ENCODE assay signal across 9 cellular contexts in the genomic region with DNA sequence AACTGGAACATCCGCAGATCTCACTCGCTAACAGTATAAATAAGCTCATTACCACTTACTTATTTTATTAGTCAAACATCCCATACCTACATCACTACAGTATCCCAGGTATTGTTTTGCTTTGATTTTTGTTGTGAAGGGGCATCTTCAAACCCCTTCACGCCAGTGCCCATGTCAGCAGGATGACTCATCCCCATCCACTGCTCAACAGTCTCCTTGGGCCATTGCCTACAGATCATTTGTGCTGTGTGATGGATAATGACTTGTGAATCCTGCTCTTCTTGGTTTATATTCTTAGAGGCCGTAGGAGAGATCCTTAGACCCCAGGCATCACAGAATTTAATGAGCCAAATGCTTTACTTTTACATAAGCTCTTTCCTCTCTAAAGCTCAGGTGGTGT.
"Had no signal": no experiment of that assay in that cellular context is flagged by ENCODE, and none has a peak within 500 bp of the region (broad histone marks: within the 10 kb centered on the region; RNA-seq: fewer than 3 reads in every experiment).

No MANE protein-coding gene starts in this region.

- H3K9ac ChIP-seq: KMS-11 had no signal

- ATAC-seq: HCT116 had no signal

- H3K4me3 ChIP-seq: HAP-1 had no signal

- H3K9me3 ChIP-seq: HAP-1 had no signal

- DNase-seq: GOT3, H7, IMR-90, Karpas-422, KBM-7 had no signal

- H3K4me1 ChIP-seq: HAP-1 had no signal

- H3K27ac ChIP-seq: HL-60, KMS-11 had no signal

- H3K36me3 ChIP-seq: HAP-1 had no signal

- H3K4me2 ChIP-seq: KMS-11 had no signal
